ENCODE assay signal across 26 cellular contexts in genomic region chr9:126642009-126642744, GRCh38. TPM values are rescaled to one million over a fixed set of nuclear protein-coding genes. Genes with fewer than 3 reads are reported as not detected.
"Had no signal": no experiment of that assay in that cellular context is flagged by ENCODE, and none has a peak within 500 bp of the region (broad histone marks: within the 10 kb centered on the region; RNA-seq: fewer than 3 reads in every experiment).

No MANE protein-coding gene starts in this region.

- ATAC-seq: activated CD4-positive, CD25-positive, alpha-beta regulatory T cell treated with anti-CD3 and anti-CD28 coated beads, Interleukin-2, amount 50 U/mL, for 24 hours; effector memory CD8-positive, alpha-beta T cell; left lung; right lobe of liver had no signal

- H3K36me3 Mint-ChIP-seq: activated naive CD8-positive, alpha-beta T cell treated with anti-CD3 and anti-CD28 coated beads, Interleukin-2, amount 10 ng/mL, durations not matched to agents 7 days and 5 days had no signal

- H3K4me3 ChIP-seq: esophagus squamous epithelium, left lung, lung, right lobe of liver, tibial nerve had no signal

- H3K4me1 ChIP-seq: left lung, right lobe of liver had no signal

- H3K27ac Mint-ChIP-seq: activated naive CD4-positive, alpha-beta T cell treated with anti-CD3 and anti-CD28 coated beads for 36 hours; activated naive CD8-positive, alpha-beta T cell treated with anti-CD3 and anti-CD28 coated beads, Interleukin-2, amount 10 ng/mL, durations not matched to agents 7 days and 5 days had no signal

- FAIRE-seq: astrocyte, urothelium cell line had no signal

- H3K27ac ChIP-seq: esophagus squamous epithelium, left lung, right lobe of liver, tibial nerve had no signal

- H3K36me3 ChIP-seq: esophagus squamous epithelium, left lung, right lobe of liver, tibial nerve had no signal

- H3K9me3 Mint-ChIP-seq: activated naive CD4-positive, alpha-beta T cell treated with anti-CD3 and anti-CD28 coated beads for 36 hours; activated naive CD8-positive, alpha-beta T cell treated with anti-CD3 and anti-CD28 coated beads, Interleukin-2, amount 10 ng/mL, durations not matched to agents 7 days and 5 days; effector memory CD8-positive, alpha-beta T cell had no signal

- H3K9me3 ChIP-seq: esophagus squamous epithelium, left lung, right lobe of liver, tibial nerve had no signal

- H3K4me3 Mint-ChIP-seq: activated naive CD4-positive, alpha-beta T cell treated with anti-CD3 and anti-CD28 coated beads for 36 hours; activated naive CD8-positive, alpha-beta T cell treated with anti-CD3 and anti-CD28 coated beads, Interleukin-2, amount 10 ng/mL, durations not matched to agents 7 days and 5 days; effector memory CD8-positive, alpha-beta T cell had no signal

- DNase-seq: activated CD4-positive, alpha-beta T cell treated with anti-CD3 and anti-CD28 coated beads for 48 hours; activated CD4-positive, alpha-beta T cell treated with anti-CD3 and anti-CD28 coated beads, Interleukin-2, amount 50 U/mL, for 48 hours; activated CD8-positive, alpha-beta memory T cell treated with anti-CD3 and anti-CD28 coated beads for 24 hours; activated effector memory CD4-positive, alpha-beta T cell treated with anti-CD3 and anti-CD28 coated beads, Interleukin-2, amount 50 U/mL, for 16 hours; activated naive CD4-positive, alpha-beta T cell treated with anti-CD3 and anti-CD28 coated beads for 36 hours; activated naive CD8-positive, alpha-beta T cell treated with anti-CD3 and anti-CD28 coated beads, Interleukin-2, amount 10 ng/mL, durations not matched to agents 7 days and 5 days; amniotic stem cell; caudate nucleus; cortex of kidney; effector memory CD8-positive, alpha-beta T cell; esophagus squamous epithelium; foreskin melanocyte; kidney glomerular epithelial cell; left lung; right lobe of liver; stimulated activated CD4-positive, alpha-beta T cell treated with anti-CD3 and anti-CD28 coated beads, Interleukin-2, amount 100 ng/mL, for 48 hours; stimulated activated naive CD4-positive, alpha-beta T cell treated with Interleukin-2 at 50 U/mL for 16 hours had no signal

RNA-seq across cellular contexts. Expression of gene LMX1B, which starts 28.4 kb away (rescaled TPM):
- total RNA-seq: activated naive CD4-positive, alpha-beta T cell treated with anti-CD3 and anti-CD28 coated beads for 36 hours; activated naive CD8-positive, alpha-beta T cell treated with anti-CD3 and anti-CD28 coated beads, Interleukin-2, amount 10 ng/mL, durations not matched to agents 7 days and 5 days; chondrocyte; renal cortical epithelial cell; right lobe of liver; T-helper 1 cell treated with Interleukin-12 subunit alpha and Interleukin-12 subunit beta and Interleukin-4 antibody, amounts not matched to agents 30 ng/mL and 1 ng/mL, for 36 hours; temporal lobe had no signal
